In the genomic region with DNA sequence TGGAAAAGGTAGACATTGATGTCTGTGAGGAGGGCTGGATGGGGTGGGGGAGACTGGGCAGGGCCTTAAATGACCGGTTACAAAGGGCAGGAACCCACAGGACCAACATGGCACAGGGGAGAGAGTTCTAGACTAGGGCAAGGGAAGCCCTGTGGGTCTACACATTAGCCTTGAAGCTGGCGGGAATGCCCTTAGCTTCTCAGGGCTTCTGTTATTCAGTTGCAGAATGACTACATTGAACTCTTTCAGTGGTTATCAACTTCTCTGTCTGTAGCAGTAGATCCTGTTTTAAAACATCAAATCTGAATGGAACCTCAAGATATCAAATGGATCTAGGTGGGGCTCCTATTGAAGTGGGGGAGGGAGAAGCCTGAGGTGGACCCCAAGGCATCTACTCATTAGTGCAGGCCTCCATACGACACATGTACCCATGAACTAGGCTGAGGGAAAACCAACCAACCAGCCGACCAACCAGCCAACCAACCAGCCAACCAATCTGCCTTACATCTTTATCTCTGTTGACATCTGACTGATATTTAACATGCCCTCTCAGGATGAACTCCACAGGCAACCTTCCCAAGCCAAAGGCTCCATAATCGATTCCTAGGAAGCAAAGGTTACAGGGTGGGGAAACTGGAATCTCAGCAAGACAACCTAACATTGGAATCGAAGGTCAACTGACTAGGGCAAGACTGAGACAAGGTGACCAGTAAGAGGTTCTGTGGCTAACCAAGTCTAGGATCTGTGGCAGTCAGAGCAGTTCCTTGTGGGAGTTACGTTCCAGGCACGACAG, we compare ENCODE assay signal across 13 cellular contexts. TPM values are rescaled to one million over a fixed set of nuclear protein-coding genes. Genes with fewer than 3 reads are reported as not detected.
DNase-seq lines count a peak whose midpoint lies in the region; ATAC-seq and TF ChIP-seq lines count a peak whose summit lies in the region.
"Had no signal": no experiment of that assay in that cellular context is flagged by ENCODE, and none has a peak within 500 bp of the region (broad histone marks: within the 10 kb centered on the region; RNA-seq: fewer than 3 reads in every experiment).

No MANE protein-coding gene starts in this region.

- no peak overlapping the region for H2AFZ ChIP-seq in PC-3 (ENCODE audit: low read length)

- no TSS peak for BruUV-seq in PC-3 (replicated peaks; lab: Mats Ljungman, UMichigan)

- DNase-seq in left lobe of liver (ENCODE audit: low spot score) (peak; percentile 61), PC-3 (no peak), NCI-H2029 (lab: John Stamatoyannopoulos, UW) (no peak)
- DNase-seq in effector memory CD4-positive, alpha-beta T cell = no peak
- DNase-seq: activated CD4-positive, alpha-beta T cell treated with anti-CD3 and anti-CD28 coated beads, Interleukin-2, amount 10 ng/mL, durations not matched to agents 24 days and 14 days; activated naive CD4-positive, alpha-beta T cell treated with anti-CD3 and anti-CD28 coated beads, Interleukin-2, amount 50 U/mL, for 16 hours had no signal

- CTCF ChIA-PET in PC-3 (lab: Charles Lee) = no interaction called here

- peaks cover 90% of the 10 kb centered on the region for H3K36me3 ChIP-seq in PC-3 (ENCODE audit: low read depth, low read length)
- H3K36me3 ChIP-seq in effector memory CD4-positive, alpha-beta T cell (ENCODE audit: control insufficient read depth, insufficient read depth, low read length) = no peaks in the 10 kb centered on the region

- intact Hi-C loops in PC-3 (cut with micrococcal nuclease) = no loop called here

- no peak overlapping the region for H3K4me2 ChIP-seq in PC-3 (ENCODE audit: low read length)

- POLR2A ChIA-PET in PC-3 (lab: Charles Lee; ENCODE audit: unreplicated experiment) = no interaction called here

- H3K9me3 ChIP-seq in PC-3 (ENCODE audit: low read length) = no peaks in the 10 kb centered on the region
- no peaks in the 10 kb centered on the region for H3K9me3 ChIP-seq in effector memory CD4-positive, alpha-beta T cell (ENCODE audit: control insufficient read depth, low read length)

- H3F3A ChIP-seq in PC-3 (ENCODE audit: low read length, unreplicated experiment) = no peaks in the 10 kb centered on the region

- H3K9me2 ChIP-seq in PC-3 (replicated peaks; ENCODE audit: low read length) = no peaks in the 10 kb centered on the region

- H4K20me1 ChIP-seq in PC-3 (ENCODE audit: low read length) = no peaks in the 10 kb centered on the region

- no peak overlapping the region for H3K9ac ChIP-seq in PC-3 (ENCODE audit: low read length)

- no peak overlapping the region for H3K27ac ChIP-seq in PC-3 (ENCODE audit: low read length)
- H3K27ac ChIP-seq in effector memory CD4-positive, alpha-beta T cell (ENCODE audit: insufficient read depth, low read length, poor library complexity, severe bottlenecking) = no peak overlapping the region
- H3K27ac ChIP-seq: coronary artery, skin epidermis had no signal

- peaks cover 97% of the 10 kb centered on the region for H3K79me2 ChIP-seq in PC-3 (ENCODE audit: low read length)

- ATAC-seq in GM18907 (IDR thresholded peaks at IDR 0.05; ENCODE audit: unreplicated experiment) (peak; percentile 90), GM21619 (IDR thresholded peaks at IDR 0.05; ENCODE audit: unreplicated experiment) (peak; percentile 86), HG03135 (IDR thresholded peaks at IDR 0.05; ENCODE audit: unreplicated experiment) (peak; percentile 79), left lobe of liver (peak; percentile 90), PC-3 (no peak), GM19397 (IDR thresholded peaks at IDR 0.05; ENCODE audit: unreplicated experiment) (no peak)
- ATAC-seq: SK-N-SH treated with all-trans-retinoic acid at 6 μM for 48 hours had no signal

- TF ChIP-seq CTCF in PC-3 (conservative IDR thresholded peaks at IDR 0.05; ENCODE audit: low read depth, low read length) = no peak

- H3K4me3 ChIP-seq in PC-3 (ENCODE audit: low read length) = no peak overlapping the region
- no peak overlapping the region for H3K4me3 ChIP-seq in effector memory CD4-positive, alpha-beta T cell (ENCODE audit: insufficient read depth, low read depth, low read length, poor library complexity, severe bottlenecking)
- H3K4me3 ChIP-seq: coronary artery, skin epidermis had no signal

- H3K27me3 ChIP-seq in PC-3 (ENCODE audit: low read length) = no peaks in the 10 kb centered on the region
- no peaks in the 10 kb centered on the region for H3K27me3 ChIP-seq in effector memory CD4-positive, alpha-beta T cell (replicated peaks; ENCODE audit: control insufficient read depth, insufficient read depth, low read length, poor library complexity, severe bottlenecking)

- H3K4me1 ChIP-seq in PC-3 (ENCODE audit: insufficient read depth, low read length) = peaks cover 23% of the 10 kb centered on the region
- no peaks in the 10 kb centered on the region for H3K4me1 ChIP-seq in effector memory CD4-positive, alpha-beta T cell (ENCODE audit: control insufficient read depth, insufficient read depth, low read length, poor library complexity, severe bottlenecking)

RNA-seq across cellular contexts. Expression of a gene that starts 48.3 kb away (rescaled TPM):
- 129 TPM for total RNA-seq in left lobe of liver
- total RNA-seq in PC-3 (2014; rRNA removed) = 106 and 152 TPM in 2 replicates

Comparison
In these comparisons a context has a peak if more than half of its experiments do, and no peak if none do; other contexts are left out.
1. ATAC-seq: peak in GM18907 (single experiment), GM21619 (single experiment), HG03135 (single experiment) and left lobe of liver (single experiment); none in PC-3 (single experiment) and GM19397 (single experiment).